Comparison of ENCODE assay signal across 25 cellular contexts in genomic region chrX:23936198-23936597, GRCh38.
"Had no signal": no experiment of that assay in that cellular context is flagged by ENCODE, and none has a peak within 500 bp of the region (broad histone marks: within the 10 kb centered on the region; RNA-seq: fewer than 3 reads in every experiment).

No MANE protein-coding gene starts in this region.

- H3K4me1 ChIP-seq: colonic mucosa, foreskin keratinocyte, gastroesophageal sphincter, left lung, prostate gland, right atrium auricular region, sigmoid colon, stomach, thyroid gland had no signal

- DNase-seq: colonic mucosa; effector CD8-positive, alpha-beta T cell; endodermal cell; foreskin keratinocyte; heart left ventricle; left cardiac atrium; left lung; mesenchymal stem cell; midbrain; naive thymus-derived CD8-positive, alpha-beta T cell; nephron progenitor cell; nucleus accumbens; sigmoid colon; stimulated activated CD4-positive, alpha-beta T cell treated with anti-CD3 and anti-CD28 coated beads, Interleukin-2, amount 100 ng/mL, for 24 hours; stimulated activated CD4-positive, alpha-beta T cell treated with anti-CD3 and anti-CD28 coated beads, Interleukin-4, amount 100 ng/mL, for 24 hours; stimulated activated naive CD4-positive, alpha-beta T cell treated with Interleukin-2 at 50 U/mL for 16 hours; stomach; thyroid gland had no signal

- H3K9me3 ChIP-seq: colonic mucosa, gastroesophageal sphincter, heart left ventricle, left lung, prostate gland, right atrium auricular region, sigmoid colon, stomach, thyroid gland had no signal

- ATAC-seq: esophagus mucosa; foreskin keratinocyte; gastroesophageal sphincter; heart left ventricle; left cardiac atrium; left lung; naive thymus-derived CD8-positive, alpha-beta T cell; stimulated activated effector memory CD8-positive, alpha-beta T cell treated with anti-CD3 and anti-CD28 coated beads, Interleukin-12 subunit alpha, Interleukin-12 subunit beta, amount 100 ng/mL, for 72 hours had no signal

- H3K36me3 ChIP-seq: colonic mucosa, gastroesophageal sphincter, heart left ventricle, left lung, prostate gland, right atrium auricular region, sigmoid colon, stomach, thyroid gland had no signal

- H3K27ac ChIP-seq: colonic mucosa, epithelial cell of prostate, foreskin keratinocyte, gastroesophageal sphincter, heart left ventricle, hepatocyte, left lung, prostate gland, right atrium auricular region, sigmoid colon, stomach, thyroid gland had no signal

- H3K4me3 ChIP-seq: colonic mucosa, gastroesophageal sphincter, heart left ventricle, hepatocyte, left lung, prostate gland, right atrium auricular region, sigmoid colon, stomach, thyroid gland had no signal
